In genomic region chr20:45311589-45312211, GRCh38 we compare ENCODE assay signal across 1 cellular context.
TF ChIP-seq lines count a peak whose summit lies in the region.

No MANE protein-coding gene starts in this region.

TF ChIP-seq in GM12878, 131 proteins besides CTCF, POLR2A, EP300 and RAD21:
- TF ChIP-seq BHLHE40 (IDR thresholded peaks at IDR 0.05; ENCODE audit: borderline replicate concordance in 1 of 2, low read depth in 2 of 2, low read length in 1 of 2) (peak in 1 of 2 experiments; percentile 26; a peak in 1 of 4 replicates), SMC3 (IDR thresholded peaks at IDR 0.05; ENCODE audit: borderline replicate concordance, low read length) (peak; percentile 45; the same call in 1 of the 2 replicates), ATF3 (IDR thresholded peaks at IDR 0.05; ENCODE audit: borderline replicate concordance, extremely low read depth, low read depth, low read length) (no peak), NFXL1 (IDR thresholded peaks at IDR 0.05; ENCODE audit: borderline replicate concordance) (peak; percentile 91), SMARCA5 (IDR thresholded peaks at IDR 0.05) (peak; percentile 78), MTA2 (IDR thresholded peaks at IDR 0.05; ENCODE audit: low read depth) (no peak), YY1 (IDR thresholded peaks at IDR 0.05; ENCODE audit: low read depth, low read length) (peak; percentile 37; the same call in 1 of the 2 replicates)
- TF ChIP-seq, protein P1, sequence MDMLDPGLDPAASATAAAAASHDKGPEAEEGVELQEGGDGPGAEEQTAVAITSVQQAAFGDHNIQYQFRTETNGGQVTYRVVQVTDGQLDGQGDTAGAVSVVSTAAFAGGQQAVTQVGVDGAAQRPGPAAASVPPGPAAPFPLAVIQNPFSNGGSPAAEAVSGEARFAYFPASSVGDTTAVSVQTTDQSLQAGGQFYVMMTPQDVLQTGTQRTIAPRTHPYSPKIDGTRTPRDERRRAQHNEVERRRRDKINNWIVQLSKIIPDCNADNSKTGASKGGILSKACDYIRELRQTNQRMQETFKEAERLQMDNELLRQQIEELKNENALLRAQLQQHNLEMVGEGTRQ (IDR thresholded peaks at IDR 0.05; ENCODE audit: borderline replicate concordance, low read depth, low read length) = no peak
